9 cellular contexts compared by ENCODE assay signal in the genomic region with DNA sequence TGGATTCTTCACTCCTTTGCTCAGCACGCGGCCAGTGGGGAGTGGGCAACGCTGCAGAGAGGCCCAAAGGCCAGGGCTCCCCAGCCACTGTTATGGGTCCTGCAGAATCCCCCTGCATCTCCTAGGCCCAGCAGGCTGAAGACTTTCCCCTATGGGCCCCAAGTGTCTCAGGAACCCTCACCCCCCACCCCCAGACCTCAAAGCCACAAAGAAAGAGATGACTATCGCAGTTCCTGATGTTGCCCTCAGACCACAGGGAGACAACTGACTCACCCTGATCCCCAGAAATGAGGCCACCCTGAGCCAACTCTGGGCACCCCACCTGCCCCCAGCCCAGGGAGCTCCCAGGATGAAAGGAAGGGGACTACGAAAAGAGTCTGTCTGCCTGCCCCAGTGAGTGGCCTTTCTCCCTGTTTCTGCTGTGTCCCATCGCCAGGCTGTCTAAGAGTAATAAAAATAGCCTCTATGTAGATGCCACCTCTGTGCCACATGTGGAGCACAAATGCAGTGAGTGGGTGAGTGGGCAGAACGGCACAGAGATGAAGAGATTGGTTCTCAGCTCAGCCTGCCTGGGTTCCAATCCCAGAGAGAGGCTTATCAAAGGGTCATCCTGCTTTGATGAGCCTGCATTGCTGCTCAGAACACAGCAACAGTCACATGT.
DNase-seq lines count a peak whose midpoint lies in the region; ATAC-seq and TF ChIP-seq lines count a peak whose summit lies in the region.
"Had no signal": no experiment of that assay in that cellular context is flagged by ENCODE, and none has a peak within 500 bp of the region (broad histone marks: within the 10 kb centered on the region; RNA-seq: fewer than 3 reads in every experiment).

No MANE protein-coding gene starts in this region.

- H3K27ac Mint-ChIP-seq in endodermal cell = no peak overlapping the region

- H3K27ac ChIP-seq in OCI-LY3 (ENCODE audit: low read length) (peak overlapping the region; percentile 98), breast epithelium (no peak overlapping the region), endodermal cell (ENCODE audit: low read depth, low read length) (no peak overlapping the region)
- H3K27ac ChIP-seq: VCaP had no signal

- H2AFZ ChIP-seq in OCI-LY3 (ENCODE audit: low read depth, low read length) = no peak overlapping the region

- H3K9ac ChIP-seq in OCI-LY3 (ENCODE audit: low read length) (peak overlapping the region; percentile 81), endodermal cell (ENCODE audit: extremely low read depth, low read length, poor library complexity, severe bottlenecking) (no peak overlapping the region)

- H3K36me3 ChIP-seq in OCI-LY3 (replicated peaks; ENCODE audit: low read depth, low read length) (no peaks in the 10 kb centered on the region), breast epithelium (no peaks in the 10 kb centered on the region), endodermal cell (ENCODE audit: control insufficient read depth, insufficient read depth, low read length) (no peaks in the 10 kb centered on the region)

- peaks cover 7% of the 10 kb centered on the region for H3K4me1 Mint-ChIP-seq in endodermal cell

- no peaks in the 10 kb centered on the region for H3K36me3 Mint-ChIP-seq in endodermal cell (ENCODE audit: low read depth)

- intact Hi-C loops in breast epithelium (cut with DNase I; ENCODE audit: low total_unique reads) = no loop called here

- H3K27me3 Mint-ChIP-seq in endodermal cell (ENCODE audit: insufficient read depth) = peaks cover 28% of the 10 kb centered on the region

- TF ChIP-seq POLR2A in breast epithelium (IDR thresholded peaks at IDR 0.05) = no peak

- H3K79me2 ChIP-seq in OCI-LY3 (ENCODE audit: low read length) = no peaks in the 10 kb centered on the region

- no peaks in the 10 kb centered on the region for H3K9me3 Mint-ChIP-seq in endodermal cell

- no peaks in the 10 kb centered on the region for H4K20me1 ChIP-seq in OCI-LY3 (ENCODE audit: insufficient read depth, low read length)

- H3K4me2 ChIP-seq in OCI-LY3 (ENCODE audit: low read length) = peak overlapping the region; percentile 85

- TF ChIP-seq CTCF in GM13977 (IDR thresholded peaks at IDR 0.05; ENCODE audit: extremely low read depth, insufficient read depth, missing control alignments) = no peak
- TF ChIP-seq CTCF in OCI-LY3 (IDR thresholded peaks at IDR 0.05; ENCODE audit: low read depth, low read length) = no peak
- TF ChIP-seq CTCF in breast epithelium (IDR thresholded peaks at IDR 0.05) = no peak
- no peak for TF ChIP-seq CTCF in endodermal cell (conservative IDR thresholded peaks at IDR 0.05)

- H3K4me3 ChIP-seq in OCI-LY3 (ENCODE audit: low read length) (peak overlapping the region; percentile 63), breast epithelium (no peak overlapping the region), endodermal cell (ENCODE audit: low read length) (no peak overlapping the region)

- H3K9me3 ChIP-seq in OCI-LY3 (ENCODE audit: insufficient read depth, low read length) (no peaks in the 10 kb centered on the region), breast epithelium (no peaks in the 10 kb centered on the region), endodermal cell (ENCODE audit: control insufficient read depth, low read length) (no peaks in the 10 kb centered on the region)

- no peak for ATAC-seq in HG03571 (IDR thresholded peaks at IDR 0.05; ENCODE audit: unreplicated experiment)

- H3K4me3 Mint-ChIP-seq in endodermal cell = no peak overlapping the region

- DNase-seq in GM13977 (ENCODE audit: low spot score) (peak; percentile 60), 8988T (no peak), breast epithelium (ENCODE audit: low spot score in 2 of 2) (no peak), endodermal cell (no peak)
- peak; percentile 84 to 85 for DNase-seq in activated T-cell treated with anti-CD3 and anti-CD28 coated beads, Interleukin-2, amount 50 U/mL, for 48 hours
- DNase-seq in stimulated activated CD4-positive, alpha-beta T cell treated with anti-CD3 and anti-CD28 coated beads, Interleukin-4, amount 100 ng/mL, for 1 hour = peak; percentile 31

- WGBS in endodermal cell (ENCODE audit: insufficient coverage in 1 of 2, insufficient read length in 1 of 2), 2 experiments = 93 to 100% methylated on average over 3 to 7 of the region's 7 CpGs

- H3K27me3 ChIP-seq in OCI-LY3 (ENCODE audit: low read depth, low read length) (peaks cover 18% of the 10 kb centered on the region; the same call in 1 of the 2 replicates), breast epithelium (no peaks in the 10 kb centered on the region), endodermal cell (ENCODE audit: control insufficient read depth, insufficient read depth, low read length, poor library complexity, severe bottlenecking) (no peaks in the 10 kb centered on the region)

- peaks cover 92% of the 10 kb centered on the region for H3K4me1 ChIP-seq in OCI-LY3 (ENCODE audit: low read length)
- peaks cover 0 to 2% of the 10 kb centered on the region in 2 donors for H3K4me1 ChIP-seq in breast epithelium
- no peaks in the 10 kb centered on the region for H3K4me1 ChIP-seq in endodermal cell (ENCODE audit: control insufficient read depth, insufficient read depth, low read length)

- in situ Hi-C loops in GM13977 (cut with MboI; ENCODE audit: low pct_unique_long_range_greater_than_20kb, low sequenced_read_pairs, unreplicated experiment) = loop anchor here (10.0 kb wide), 1 partner anchor 756 kb away; no protein-coding TSS in a partner anchor

Comparison
In these comparisons a context has a peak if more than half of its experiments do, and no peak if none do; other contexts are left out.
1. DNase-seq: peak in GM13977 (single experiment), activated T-cell treated with anti-CD3 and anti-CD28 coated beads, Interleukin-2, amount 50 U/mL, for 48 hours (2 of 2) and stimulated activated CD4-positive, alpha-beta T cell treated with anti-CD3 and anti-CD28 coated beads, Interleukin-4, amount 100 ng/mL, for 1 hour (single experiment); none in 8988T (single experiment), breast epithelium (0 of 2) and endodermal cell (single experiment).